ENCODE assay signal across 18 cellular contexts in genomic region chr1:223228201-223228600, GRCh38.
A peak's percentile ranks its signal among the peaks of the same experiment; 100 is the strongest.
DNase-seq lines count a peak whose midpoint lies in the region; ATAC-seq, FAIRE-seq and TF ChIP-seq lines count a peak whose summit lies in the region.
"Had no signal": no experiment of that assay in that cellular context is flagged by ENCODE, and none has a peak within 500 bp of the region (broad histone marks: within the 10 kb centered on the region; RNA-seq: fewer than 3 reads in every experiment).

No MANE protein-coding gene starts in this region.

- peak overlapping the region; percentile 31 for H3K27ac Mint-ChIP-seq in activated naive CD8-positive, alpha-beta T cell
- no peak overlapping the region for H3K27ac Mint-ChIP-seq in activated naive CD8-positive, alpha-beta T cell treated with anti-CD3 and anti-CD28 coated beads for 36 hours
- no peak overlapping the region for H3K27ac Mint-ChIP-seq in type B pancreatic cell
- H3K27ac Mint-ChIP-seq in activated T-cell treated with anti-CD3 and anti-CD28 coated beads, Interleukin-2, amount 50 U/mL, for 72 hours: no peak overlapping the region
- H3K27ac Mint-ChIP-seq: B cell, HFFc6 had no signal

- H3K27me3 Mint-ChIP-seq in activated naive CD8-positive, alpha-beta T cell: no peaks in the 10 kb centered on the region
- H3K27me3 Mint-ChIP-seq in activated naive CD8-positive, alpha-beta T cell treated with anti-CD3 and anti-CD28 coated beads for 36 hours: no peaks in the 10 kb centered on the region
- H3K27me3 Mint-ChIP-seq in type B pancreatic cell: peaks cover 11% of the 10 kb centered on the region
- H3K27me3 Mint-ChIP-seq in activated T-cell treated with anti-CD3 and anti-CD28 coated beads, Interleukin-2, amount 50 U/mL, for 72 hours (ENCODE audit: low read depth): peaks cover 5% of the 10 kb centered on the region
- H3K27me3 Mint-ChIP-seq: CD4-positive, alpha-beta memory T cell had no signal

- no peaks in the 10 kb centered on the region for H3K9me3 Mint-ChIP-seq in activated naive CD8-positive, alpha-beta T cell (ENCODE audit: low read depth)
- H3K9me3 Mint-ChIP-seq in activated naive CD8-positive, alpha-beta T cell treated with anti-CD3 and anti-CD28 coated beads for 36 hours: no peaks in the 10 kb centered on the region
- H3K9me3 Mint-ChIP-seq in type B pancreatic cell: no peaks in the 10 kb centered on the region
- no peaks in the 10 kb centered on the region for H3K9me3 Mint-ChIP-seq in activated T-cell treated with anti-CD3 and anti-CD28 coated beads, Interleukin-2, amount 50 U/mL, for 72 hours
- H3K9me3 Mint-ChIP-seq: CD4-positive, alpha-beta memory T cell; HFFc6 had no signal

- no peak for FAIRE-seq in frontal cortex (lab: Jason Lieb, UNC)
- FAIRE-seq: A204.1, GM19239 had no signal

- in situ Hi-C loops in SK-MEL-5 (cut with HindIII; ENCODE audit: low pct_unique_long_range_greater_than_20kb, low sequenced_read_pairs): no loop called here

- peaks cover 7% of the 10 kb centered on the region for H3K36me3 Mint-ChIP-seq in activated naive CD8-positive, alpha-beta T cell
- H3K36me3 Mint-ChIP-seq in activated naive CD8-positive, alpha-beta T cell treated with anti-CD3 and anti-CD28 coated beads for 36 hours: no peaks in the 10 kb centered on the region
- H3K36me3 Mint-ChIP-seq in type B pancreatic cell: no peaks in the 10 kb centered on the region
- no peaks in the 10 kb centered on the region for H3K36me3 Mint-ChIP-seq in activated T-cell treated with anti-CD3 and anti-CD28 coated beads, Interleukin-2, amount 50 U/mL, for 72 hours (ENCODE audit: insufficient read depth in 2 of 2)

- H3K4me3 Mint-ChIP-seq in activated naive CD8-positive, alpha-beta T cell: no peak overlapping the region
- H3K4me3 Mint-ChIP-seq in activated naive CD8-positive, alpha-beta T cell treated with anti-CD3 and anti-CD28 coated beads for 36 hours: no peak overlapping the region
- H3K4me3 Mint-ChIP-seq in type B pancreatic cell: no peak overlapping the region
- H3K4me3 Mint-ChIP-seq in activated T-cell treated with anti-CD3 and anti-CD28 coated beads, Interleukin-2, amount 50 U/mL, for 72 hours: no peak overlapping the region
- H3K4me3 Mint-ChIP-seq: B cell; CD4-positive, alpha-beta memory T cell; HFFc6 had no signal

- DNase-seq in activated naive CD8-positive, alpha-beta T cell treated with anti-CD3 and anti-CD28 coated beads for 36 hours: no peak
- DNase-seq in SK-MEL-5 (ENCODE audit: low read depth, low spot score) (peak; percentile 21), kidney tubule cell (ENCODE audit: low spot score) (peak; percentile 42), type B pancreatic cell (ENCODE audit: extremely low spot score, unreplicated experiment) (peak; percentile 51), frontal cortex (ENCODE audit: low spot score in 2 of 2) (no peak), HT-29 (ENCODE audit: low spot score) (no peak)
- no peak for DNase-seq in activated T-cell treated with anti-CD3 and anti-CD28 coated beads, Interleukin-2, amount 50 U/mL, for 72 hours
- DNase-seq: C1 segment of cervical spinal cord; Caco-2; CD4-positive, alpha-beta memory T cell; GF-D8; GOT3; HCEC 1CT; HFFc6 had no signal

- ATAC-seq in activated T-cell treated with anti-CD3 and anti-CD28 coated beads, Interleukin-2, amount 50 U/mL, for 72 hours (replicated peaks in 1 of 2): no peak

- peaks cover 53% of the 10 kb centered on the region for H3K4me1 Mint-ChIP-seq in activated naive CD8-positive, alpha-beta T cell (ENCODE audit: low read depth)
- peaks cover 25% of the 10 kb centered on the region for H3K4me1 Mint-ChIP-seq in activated naive CD8-positive, alpha-beta T cell treated with anti-CD3 and anti-CD28 coated beads for 36 hours
- no peaks in the 10 kb centered on the region for H3K4me1 Mint-ChIP-seq in type B pancreatic cell (ENCODE audit: unreplicated experiment)
- peaks cover 56% of the 10 kb centered on the region for H3K4me1 Mint-ChIP-seq in activated T-cell treated with anti-CD3 and anti-CD28 coated beads, Interleukin-2, amount 50 U/mL, for 72 hours (ENCODE audit: low read depth)
- H3K4me1 Mint-ChIP-seq: B cell had no signal

- TF ChIP-seq CTCF in type B pancreatic cell (conservative IDR thresholded peaks at IDR 0.05): no peak

Comparison
In these comparisons a context has a peak if more than half of its experiments do, and no peak if none do; other contexts are left out.
1. DNase-seq: peak in SK-MEL-5 (single experiment), kidney tubule cell (single experiment) and type B pancreatic cell (single experiment); none in activated naive CD8-positive, alpha-beta T cell treated with anti-CD3 and anti-CD28 coated beads for 36 hours (single experiment), frontal cortex (0 of 2), HT-29 (single experiment) and activated T-cell treated with anti-CD3 and anti-CD28 coated beads, Interleukin-2, amount 50 U/mL, for 72 hours (0 of 2).